ENCODE assay signal across 20 cellular contexts in the genomic region with DNA sequence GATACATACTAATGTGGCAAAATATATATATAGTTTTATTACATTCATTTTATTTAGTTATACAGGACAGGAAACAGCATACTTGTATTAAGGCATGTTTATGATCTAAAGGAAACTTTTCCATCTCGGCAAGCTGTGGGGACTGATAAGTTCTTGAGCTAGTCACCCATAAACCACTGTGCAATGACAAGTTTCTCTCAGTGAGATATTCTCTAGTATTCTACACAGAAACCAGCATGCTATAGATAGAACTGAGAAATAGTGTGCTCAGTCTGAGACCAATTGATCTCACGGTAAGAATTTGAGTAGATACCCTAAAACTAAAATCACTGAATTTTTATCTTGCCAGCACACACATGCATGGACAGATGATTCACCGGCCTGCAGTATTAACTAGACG.
"Had no signal": no experiment of that assay in that cellular context is flagged by ENCODE, and none has a peak within 500 bp of the region (broad histone marks: within the 10 kb centered on the region; RNA-seq: fewer than 3 reads in every experiment).

No MANE protein-coding gene starts in this region.

- H3K9me3 ChIP-seq: SK-N-SH had no signal

- DNase-seq: KBM-7; MV-4-11; NCI-H1048; NCI-H1105; NCI-H1417; NCI-H1436 treated with DMSO at 0.1 percent for 48 hours; NCI-H1694; NCI-H187 treated with DMSO at 0.1 percent for 48 hours; NCI-H2029 treated with DMSO at 0.1 percent for 48 hours; NCI-H2227 treated with DMSO at 0.1 percent for 48 hours; NCI-H524; NCI-H69; NCI-H774; NK-92 treated with Interleukin-12 subunit alpha and Interleukin-12 subunit beta, amount 100 ng/mL, for 24 hours; RPMI8226; SHP77; SK-N-SH; SW 1271; T-cell had no signal

- H3K9ac ChIP-seq: SK-N-SH had no signal

- ATAC-seq: HepG2, T-cell had no signal

- H3K4me2 ChIP-seq: SK-N-SH had no signal
